1 cellular context compared by ENCODE assay signal in the genomic region with DNA sequence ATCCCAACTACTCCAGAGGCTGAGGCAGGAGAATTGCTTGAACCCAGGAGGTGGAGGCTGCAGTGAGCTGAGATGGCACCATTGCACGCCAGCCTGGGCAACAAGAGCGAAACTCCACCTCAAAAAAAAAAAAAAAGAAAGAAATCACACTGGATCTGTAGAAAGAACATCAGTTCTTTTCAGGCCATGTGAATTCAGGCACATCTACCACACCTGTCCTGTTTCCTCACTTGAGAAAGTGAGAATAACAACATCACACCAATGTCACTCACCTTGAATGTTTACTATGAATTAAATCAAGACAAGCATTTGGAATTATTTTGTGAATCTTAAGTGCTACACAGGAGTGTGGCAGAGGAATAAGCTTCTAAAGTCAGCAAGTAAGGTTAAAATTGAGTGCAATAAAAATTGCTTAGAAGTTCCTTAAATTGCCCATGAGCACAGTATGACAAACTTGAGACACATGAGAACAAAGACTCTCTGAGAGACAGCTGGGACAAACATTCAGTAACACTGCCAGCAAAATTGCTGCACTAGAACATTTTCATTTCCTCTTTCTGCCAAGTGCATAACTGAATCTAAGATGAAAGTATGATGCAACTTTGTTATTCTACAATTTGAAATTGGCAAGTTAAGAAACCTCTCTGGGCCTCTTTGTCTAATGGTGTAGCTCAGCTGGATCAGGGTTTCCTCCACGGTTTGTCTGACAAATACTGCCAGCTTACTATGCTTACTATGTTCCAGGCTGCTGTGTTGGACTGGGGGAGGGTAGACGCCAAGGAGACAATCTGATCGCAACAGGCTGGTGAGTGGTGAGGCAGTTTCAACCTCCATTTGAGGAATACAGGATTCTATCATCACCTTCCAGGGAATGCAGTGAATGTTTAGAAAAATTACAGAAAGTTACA.
TF ChIP-seq lines count a peak whose summit lies in the region.

No MANE protein-coding gene starts in this region.

TF ChIP-seq in WTC11, 78 proteins besides CTCF, POLR2A, EP300 and RAD21 (continued from another document):
- TF ChIP-seq, protein P1, sequence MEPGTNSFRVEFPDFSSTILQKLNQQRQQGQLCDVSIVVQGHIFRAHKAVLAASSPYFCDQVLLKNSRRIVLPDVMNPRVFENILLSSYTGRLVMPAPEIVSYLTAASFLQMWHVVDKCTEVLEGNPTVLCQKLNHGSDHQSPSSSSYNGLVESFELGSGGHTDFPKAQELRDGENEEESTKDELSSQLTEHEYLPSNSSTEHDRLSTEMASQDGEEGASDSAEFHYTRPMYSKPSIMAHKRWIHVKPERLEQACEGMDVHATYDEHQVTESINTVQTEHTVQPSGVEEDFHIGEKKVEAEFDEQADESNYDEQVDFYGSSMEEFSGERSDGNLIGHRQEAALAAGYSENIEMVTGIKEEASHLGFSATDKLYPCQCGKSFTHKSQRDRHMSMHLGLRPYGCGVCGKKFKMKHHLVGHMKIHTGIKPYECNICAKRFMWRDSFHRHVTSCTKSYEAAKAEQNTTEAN (CRISPR knock-in tag; IDR thresholded peaks at IDR 0.05) = no peak
- TF ChIP-seq, protein P2, sequence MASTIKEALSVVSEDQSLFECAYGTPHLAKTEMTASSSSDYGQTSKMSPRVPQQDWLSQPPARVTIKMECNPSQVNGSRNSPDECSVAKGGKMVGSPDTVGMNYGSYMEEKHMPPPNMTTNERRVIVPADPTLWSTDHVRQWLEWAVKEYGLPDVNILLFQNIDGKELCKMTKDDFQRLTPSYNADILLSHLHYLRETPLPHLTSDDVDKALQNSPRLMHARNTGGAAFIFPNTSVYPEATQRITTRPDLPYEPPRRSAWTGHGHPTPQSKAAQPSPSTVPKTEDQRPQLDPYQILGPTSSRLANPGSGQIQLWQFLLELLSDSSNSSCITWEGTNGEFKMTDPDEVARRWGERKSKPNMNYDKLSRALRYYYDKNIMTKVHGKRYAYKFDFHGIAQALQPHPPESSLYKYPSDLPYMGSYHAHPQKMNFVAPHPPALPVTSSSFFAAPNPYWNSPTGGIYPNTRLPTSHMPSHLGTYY (CRISPR knock-in tag; IDR thresholded peaks at IDR 0.05) = no peak
- TF ChIP-seq ZNF232 (CRISPR knock-in tag; IDR thresholded peaks at IDR 0.05) = no peak
- no peak for TF ChIP-seq ZNF138 (CRISPR knock-in tag; conservative IDR thresholded peaks at IDR 0.05)
- TF ChIP-seq OVOL2 (CRISPR knock-in tag; IDR thresholded peaks at IDR 0.05; ENCODE audit: borderline replicate concordance) = no peak
- TF ChIP-seq, protein P3, sequence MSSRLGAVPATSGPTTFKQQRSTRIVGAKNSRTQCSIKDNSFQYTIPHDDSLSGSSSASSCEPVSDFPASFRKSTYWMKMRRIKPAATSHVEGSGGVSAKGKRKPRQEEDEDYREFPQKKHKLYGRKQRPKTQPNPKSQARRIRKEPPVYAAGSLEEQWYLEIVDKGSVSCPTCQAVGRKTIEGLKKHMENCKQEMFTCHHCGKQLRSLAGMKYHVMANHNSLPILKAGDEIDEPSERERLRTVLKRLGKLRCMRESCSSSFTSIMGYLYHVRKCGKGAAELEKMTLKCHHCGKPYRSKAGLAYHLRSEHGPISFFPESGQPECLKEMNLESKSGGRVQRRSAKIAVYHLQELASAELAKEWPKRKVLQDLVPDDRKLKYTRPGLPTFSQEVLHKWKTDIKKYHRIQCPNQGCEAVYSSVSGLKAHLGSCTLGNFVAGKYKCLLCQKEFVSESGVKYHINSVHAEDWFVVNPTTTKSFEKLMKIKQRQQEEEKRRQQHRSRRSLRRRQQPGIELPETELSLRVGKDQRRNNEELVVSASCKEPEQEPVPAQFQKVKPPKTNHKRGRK (CRISPR knock-in tag; IDR thresholded peaks at IDR 0.05; ENCODE audit: borderline replicate concordance) = no peak
- TF ChIP-seq, protein P4, sequence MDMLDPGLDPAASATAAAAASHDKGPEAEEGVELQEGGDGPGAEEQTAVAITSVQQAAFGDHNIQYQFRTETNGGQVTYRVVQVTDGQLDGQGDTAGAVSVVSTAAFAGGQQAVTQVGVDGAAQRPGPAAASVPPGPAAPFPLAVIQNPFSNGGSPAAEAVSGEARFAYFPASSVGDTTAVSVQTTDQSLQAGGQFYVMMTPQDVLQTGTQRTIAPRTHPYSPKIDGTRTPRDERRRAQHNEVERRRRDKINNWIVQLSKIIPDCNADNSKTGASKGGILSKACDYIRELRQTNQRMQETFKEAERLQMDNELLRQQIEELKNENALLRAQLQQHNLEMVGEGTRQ (CRISPR knock-in tag; IDR thresholded peaks at IDR 0.05) = no peak
- TF ChIP-seq, protein P5, sequence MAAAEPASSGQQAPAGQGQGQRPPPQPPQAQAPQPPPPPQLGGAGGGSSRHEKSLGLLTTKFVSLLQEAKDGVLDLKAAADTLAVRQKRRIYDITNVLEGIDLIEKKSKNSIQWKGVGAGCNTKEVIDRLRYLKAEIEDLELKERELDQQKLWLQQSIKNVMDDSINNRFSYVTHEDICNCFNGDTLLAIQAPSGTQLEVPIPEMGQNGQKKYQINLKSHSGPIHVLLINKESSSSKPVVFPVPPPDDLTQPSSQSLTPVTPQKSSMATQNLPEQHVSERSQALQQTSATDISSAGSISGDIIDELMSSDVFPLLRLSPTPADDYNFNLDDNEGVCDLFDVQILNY (CRISPR knock-in tag; IDR thresholded peaks at IDR 0.05) = no peak
